ENCODE assay signal across 1 cellular context in the genomic region with DNA sequence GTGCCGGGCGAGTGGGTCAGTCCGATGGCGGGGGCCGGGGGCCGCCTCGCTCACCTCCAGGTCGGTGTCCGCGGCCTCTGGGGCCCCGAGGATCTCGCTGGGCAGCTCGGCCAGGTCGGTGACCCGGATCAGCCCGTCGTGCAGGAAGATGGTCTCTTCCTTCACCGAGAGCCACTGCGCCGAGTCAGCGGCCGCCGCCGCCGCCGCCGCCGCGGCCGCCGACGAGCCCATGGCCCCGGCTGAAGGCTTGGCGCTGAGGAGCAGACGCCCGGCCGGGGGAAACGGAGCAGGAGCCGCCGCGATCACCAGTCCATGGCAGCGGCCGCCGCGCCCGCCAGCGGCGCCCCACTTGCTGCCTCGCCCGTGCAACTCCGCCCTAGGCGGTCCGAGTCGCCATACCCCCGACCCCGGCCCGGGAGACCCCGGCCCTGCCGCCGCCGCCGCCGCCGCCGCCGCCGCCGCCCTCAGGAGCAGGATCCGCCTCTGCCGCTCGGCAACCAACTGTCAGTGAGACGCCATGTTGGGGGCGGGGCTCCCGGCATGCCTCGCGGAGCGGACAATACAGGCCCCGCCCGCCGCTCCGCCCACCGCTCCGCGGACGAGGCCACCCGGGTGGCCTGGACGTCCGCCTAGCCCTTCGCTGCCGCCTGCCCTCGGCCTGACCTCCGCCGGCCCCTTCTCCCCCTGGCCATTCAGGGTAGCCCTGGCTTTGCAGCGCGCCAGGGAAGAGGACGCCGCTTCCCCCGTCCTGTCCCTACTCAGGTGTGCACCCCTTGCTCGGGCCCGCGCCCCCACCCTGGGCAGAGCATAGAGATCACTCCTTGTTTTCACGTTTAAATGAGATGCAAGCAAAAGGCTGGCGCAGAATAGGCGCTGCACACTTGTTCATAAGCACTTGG.
TF ChIP-seq lines count a peak whose summit lies in the region.

A gene with protein sequence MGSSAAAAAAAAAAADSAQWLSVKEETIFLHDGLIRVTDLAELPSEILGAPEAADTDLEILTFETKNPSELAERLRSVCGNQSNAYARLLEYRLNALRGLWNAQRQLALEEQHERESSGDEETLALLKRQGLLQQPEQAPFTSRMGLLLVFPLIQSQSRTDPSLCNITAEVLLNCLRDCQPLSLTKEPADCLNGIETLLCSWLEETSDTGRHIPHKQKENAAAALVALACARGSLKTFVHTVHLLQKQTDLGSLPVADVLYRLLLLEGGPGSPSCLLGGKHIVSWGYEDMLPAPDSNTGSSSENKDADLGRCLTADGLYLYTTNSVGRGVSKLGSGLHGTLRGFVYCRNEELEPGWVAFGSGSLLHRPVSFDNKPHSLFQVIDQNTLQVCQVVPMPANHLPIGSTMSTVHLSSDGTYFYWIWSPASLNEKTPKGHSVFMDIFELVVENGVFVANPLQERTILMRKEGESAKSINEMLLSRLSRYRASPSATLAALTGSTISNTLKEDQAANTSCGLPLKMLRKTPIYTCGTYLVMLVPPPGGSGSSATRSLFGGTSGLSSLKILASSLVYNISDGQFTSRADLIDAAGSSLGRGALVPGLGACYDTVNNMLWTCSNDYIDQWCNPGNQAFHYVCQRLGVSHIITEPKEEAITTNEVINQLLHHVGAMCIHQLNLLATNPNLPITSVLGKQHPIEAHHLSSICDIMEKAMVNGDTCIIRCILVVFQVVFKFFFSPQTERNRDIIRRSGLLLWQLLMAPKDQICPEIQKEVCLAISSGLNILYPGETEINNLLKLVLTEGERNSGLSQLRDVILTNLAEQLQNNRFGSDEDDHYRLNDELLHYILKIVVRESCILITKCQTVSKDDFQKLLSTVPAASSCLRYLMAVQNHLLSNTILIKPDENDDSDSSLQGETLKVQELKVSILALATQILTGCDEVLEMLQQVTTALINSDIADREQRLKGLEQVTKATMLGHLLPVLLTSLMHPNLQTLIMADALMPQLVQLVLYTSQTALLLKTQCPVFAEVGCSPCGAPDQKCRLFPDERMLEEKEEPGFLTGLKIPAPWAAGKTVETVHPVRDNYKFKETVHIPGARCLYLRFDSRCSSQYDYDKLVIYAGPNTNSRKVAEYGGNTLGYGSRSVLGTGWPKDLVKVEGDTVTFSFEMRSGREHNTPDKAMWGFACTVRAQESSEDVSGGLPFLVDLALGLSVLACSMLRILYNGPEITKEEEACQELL (N-terminal part only) (minus strand): TSS at position 534 of the 899 bp plus-strand sequence. CDS start 303 bp downstream, at position 231.

TF ChIP-seq in K562, 482 proteins besides CTCF, POLR2A, EP300 and RAD21 (continued from another document and continues in another):
- TF ChIP-seq, protein P1, sequence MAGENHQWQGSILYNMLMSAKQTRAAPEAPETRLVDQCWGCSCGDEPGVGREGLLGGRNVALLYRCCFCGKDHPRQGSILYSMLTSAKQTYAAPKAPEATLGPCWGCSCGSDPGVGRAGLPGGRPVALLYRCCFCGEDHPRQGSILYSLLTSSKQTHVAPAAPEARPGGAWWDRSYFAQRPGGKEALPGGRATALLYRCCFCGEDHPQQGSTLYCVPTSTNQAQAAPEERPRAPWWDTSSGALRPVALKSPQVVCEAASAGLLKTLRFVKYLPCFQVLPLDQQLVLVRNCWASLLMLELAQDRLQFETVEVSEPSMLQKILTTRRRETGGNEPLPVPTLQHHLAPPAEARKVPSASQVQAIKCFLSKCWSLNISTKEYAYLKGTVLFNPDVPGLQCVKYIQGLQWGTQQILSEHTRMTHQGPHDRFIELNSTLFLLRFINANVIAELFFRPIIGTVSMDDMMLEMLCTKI (IDR thresholded peaks at IDR 0.05; ENCODE audit: partially characterized antibody): no peak
- TF ChIP-seq SMAD1 (IDR thresholded peaks at IDR 0.05; ENCODE audit: low read depth, low read length, partially characterized antibody): no peak
- no peak for TF ChIP-seq NCOA2 (IDR thresholded peaks at IDR 0.05; ENCODE audit: partially characterized antibody in 2 of 2)
- TF ChIP-seq ASH1L (IDR thresholded peaks at IDR 0.05; ENCODE audit: borderline replicate concordance, low read depth, partially characterized antibody): no peak
- TF ChIP-seq CBFB (CRISPR knock-in tag; IDR thresholded peaks at IDR 0.05): 0 out of 2 replicates have a peak, but pooled peaks have one; percentile 55
- no peak for TF ChIP-seq ZFP36 (IDR thresholded peaks at IDR 0.05; ENCODE audit: low read depth, low read length, partially characterized antibody)
- TF ChIP-seq, protein P2, sequence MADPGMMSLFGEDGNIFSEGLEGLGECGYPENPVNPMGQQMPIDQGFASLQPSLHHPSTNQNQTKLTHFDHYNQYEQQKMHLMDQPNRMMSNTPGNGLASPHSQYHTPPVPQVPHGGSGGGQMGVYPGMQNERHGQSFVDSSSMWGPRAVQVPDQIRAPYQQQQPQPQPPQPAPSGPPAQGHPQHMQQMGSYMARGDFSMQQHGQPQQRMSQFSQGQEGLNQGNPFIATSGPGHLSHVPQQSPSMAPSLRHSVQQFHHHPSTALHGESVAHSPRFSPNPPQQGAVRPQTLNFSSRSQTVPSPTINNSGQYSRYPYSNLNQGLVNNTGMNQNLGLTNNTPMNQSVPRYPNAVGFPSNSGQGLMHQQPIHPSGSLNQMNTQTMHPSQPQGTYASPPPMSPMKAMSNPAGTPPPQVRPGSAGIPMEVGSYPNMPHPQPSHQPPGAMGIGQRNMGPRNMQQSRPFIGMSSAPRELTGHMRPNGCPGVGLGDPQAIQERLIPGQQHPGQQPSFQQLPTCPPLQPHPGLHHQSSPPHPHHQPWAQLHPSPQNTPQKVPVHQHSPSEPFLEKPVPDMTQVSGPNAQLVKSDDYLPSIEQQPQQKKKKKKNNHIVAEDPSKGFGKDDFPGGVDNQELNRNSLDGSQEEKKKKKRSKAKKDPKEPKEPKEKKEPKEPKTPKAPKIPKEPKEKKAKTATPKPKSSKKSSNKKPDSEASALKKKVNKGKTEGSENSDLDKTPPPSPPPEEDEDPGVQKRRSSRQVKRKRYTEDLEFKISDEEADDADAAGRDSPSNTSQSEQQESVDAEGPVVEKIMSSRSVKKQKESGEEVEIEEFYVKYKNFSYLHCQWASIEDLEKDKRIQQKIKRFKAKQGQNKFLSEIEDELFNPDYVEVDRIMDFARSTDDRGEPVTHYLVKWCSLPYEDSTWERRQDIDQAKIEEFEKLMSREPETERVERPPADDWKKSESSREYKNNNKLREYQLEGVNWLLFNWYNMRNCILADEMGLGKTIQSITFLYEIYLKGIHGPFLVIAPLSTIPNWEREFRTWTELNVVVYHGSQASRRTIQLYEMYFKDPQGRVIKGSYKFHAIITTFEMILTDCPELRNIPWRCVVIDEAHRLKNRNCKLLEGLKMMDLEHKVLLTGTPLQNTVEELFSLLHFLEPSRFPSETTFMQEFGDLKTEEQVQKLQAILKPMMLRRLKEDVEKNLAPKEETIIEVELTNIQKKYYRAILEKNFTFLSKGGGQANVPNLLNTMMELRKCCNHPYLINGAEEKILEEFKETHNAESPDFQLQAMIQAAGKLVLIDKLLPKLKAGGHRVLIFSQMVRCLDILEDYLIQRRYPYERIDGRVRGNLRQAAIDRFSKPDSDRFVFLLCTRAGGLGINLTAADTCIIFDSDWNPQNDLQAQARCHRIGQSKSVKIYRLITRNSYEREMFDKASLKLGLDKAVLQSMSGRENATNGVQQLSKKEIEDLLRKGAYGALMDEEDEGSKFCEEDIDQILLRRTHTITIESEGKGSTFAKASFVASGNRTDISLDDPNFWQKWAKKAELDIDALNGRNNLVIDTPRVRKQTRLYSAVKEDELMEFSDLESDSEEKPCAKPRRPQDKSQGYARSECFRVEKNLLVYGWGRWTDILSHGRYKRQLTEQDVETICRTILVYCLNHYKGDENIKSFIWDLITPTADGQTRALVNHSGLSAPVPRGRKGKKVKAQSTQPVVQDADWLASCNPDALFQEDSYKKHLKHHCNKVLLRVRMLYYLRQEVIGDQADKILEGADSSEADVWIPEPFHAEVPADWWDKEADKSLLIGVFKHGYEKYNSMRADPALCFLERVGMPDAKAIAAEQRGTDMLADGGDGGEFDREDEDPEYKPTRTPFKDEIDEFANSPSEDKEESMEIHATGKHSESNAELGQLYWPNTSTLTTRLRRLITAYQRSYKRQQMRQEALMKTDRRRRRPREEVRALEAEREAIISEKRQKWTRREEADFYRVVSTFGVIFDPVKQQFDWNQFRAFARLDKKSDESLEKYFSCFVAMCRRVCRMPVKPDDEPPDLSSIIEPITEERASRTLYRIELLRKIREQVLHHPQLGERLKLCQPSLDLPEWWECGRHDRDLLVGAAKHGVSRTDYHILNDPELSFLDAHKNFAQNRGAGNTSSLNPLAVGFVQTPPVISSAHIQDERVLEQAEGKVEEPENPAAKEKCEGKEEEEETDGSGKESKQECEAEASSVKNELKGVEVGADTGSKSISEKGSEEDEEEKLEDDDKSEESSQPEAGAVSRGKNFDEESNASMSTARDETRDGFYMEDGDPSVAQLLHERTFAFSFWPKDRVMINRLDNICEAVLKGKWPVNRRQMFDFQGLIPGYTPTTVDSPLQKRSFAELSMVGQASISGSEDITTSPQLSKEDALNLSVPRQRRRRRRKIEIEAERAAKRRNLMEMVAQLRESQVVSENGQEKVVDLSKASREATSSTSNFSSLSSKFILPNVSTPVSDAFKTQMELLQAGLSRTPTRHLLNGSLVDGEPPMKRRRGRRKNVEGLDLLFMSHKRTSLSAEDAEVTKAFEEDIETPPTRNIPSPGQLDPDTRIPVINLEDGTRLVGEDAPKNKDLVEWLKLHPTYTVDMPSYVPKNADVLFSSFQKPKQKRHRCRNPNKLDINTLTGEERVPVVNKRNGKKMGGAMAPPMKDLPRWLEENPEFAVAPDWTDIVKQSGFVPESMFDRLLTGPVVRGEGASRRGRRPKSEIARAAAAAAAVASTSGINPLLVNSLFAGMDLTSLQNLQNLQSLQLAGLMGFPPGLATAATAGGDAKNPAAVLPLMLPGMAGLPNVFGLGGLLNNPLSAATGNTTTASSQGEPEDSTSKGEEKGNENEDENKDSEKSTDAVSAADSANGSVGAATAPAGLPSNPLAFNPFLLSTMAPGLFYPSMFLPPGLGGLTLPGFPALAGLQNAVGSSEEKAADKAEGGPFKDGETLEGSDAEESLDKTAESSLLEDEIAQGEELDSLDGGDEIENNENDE (IDR thresholded peaks at IDR 0.05; ENCODE audit: low read depth, low read length): no peak
- TF ChIP-seq ZNF431 (CRISPR knock-in tag; IDR thresholded peaks at IDR 0.05): no peak
- no peak for TF ChIP-seq ZNF408 (CRISPR knock-in tag; IDR thresholded peaks at IDR 0.05; ENCODE audit: low read depth)
- TF ChIP-seq GATAD2B (IDR thresholded peaks at IDR 0.05; ENCODE audit: borderline replicate concordance): no peak
- no peak for TF ChIP-seq MEIS2 (IDR thresholded peaks at IDR 0.05; ENCODE audit: partially characterized antibody)
- TF ChIP-seq KHSRP (IDR thresholded peaks at IDR 0.05): no peak
- TF ChIP-seq MYC (IDR thresholded peaks at IDR 0.05; ENCODE audit: low read depth, low read length): peak; percentile 74
- no peak for TF ChIP-seq MYC (CRISPR knock-in tag; IDR thresholded peaks at IDR 0.05; ENCODE audit: borderline replicate concordance, low read depth)
- TF ChIP-seq, protein P3, sequence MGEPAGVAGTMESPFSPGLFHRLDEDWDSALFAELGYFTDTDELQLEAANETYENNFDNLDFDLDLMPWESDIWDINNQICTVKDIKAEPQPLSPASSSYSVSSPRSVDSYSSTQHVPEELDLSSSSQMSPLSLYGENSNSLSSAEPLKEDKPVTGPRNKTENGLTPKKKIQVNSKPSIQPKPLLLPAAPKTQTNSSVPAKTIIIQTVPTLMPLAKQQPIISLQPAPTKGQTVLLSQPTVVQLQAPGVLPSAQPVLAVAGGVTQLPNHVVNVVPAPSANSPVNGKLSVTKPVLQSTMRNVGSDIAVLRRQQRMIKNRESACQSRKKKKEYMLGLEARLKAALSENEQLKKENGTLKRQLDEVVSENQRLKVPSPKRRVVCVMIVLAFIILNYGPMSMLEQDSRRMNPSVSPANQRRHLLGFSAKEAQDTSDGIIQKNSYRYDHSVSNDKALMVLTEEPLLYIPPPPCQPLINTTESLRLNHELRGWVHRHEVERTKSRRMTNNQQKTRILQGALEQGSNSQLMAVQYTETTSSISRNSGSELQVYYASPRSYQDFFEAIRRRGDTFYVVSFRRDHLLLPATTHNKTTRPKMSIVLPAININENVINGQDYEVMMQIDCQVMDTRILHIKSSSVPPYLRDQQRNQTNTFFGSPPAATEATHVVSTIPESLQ (CRISPR knock-in tag; IDR thresholded peaks at IDR 0.05): peak; percentile 74; the same call in 1 of the 2 replicates
- no peak for TF ChIP-seq ZNF436 (CRISPR knock-in tag; IDR thresholded peaks at IDR 0.05)
- TF ChIP-seq BCOR (IDR thresholded peaks at IDR 0.05): peak; percentile 89
- TF ChIP-seq KDM1A (IDR thresholded peaks at IDR 0.05): no peak
- TF ChIP-seq POU5F1 (IDR thresholded peaks at IDR 0.05; ENCODE audit: borderline replicate concordance, low read depth, low read length, partially characterized antibody): no peak
- TF ChIP-seq ZNF324 (CRISPR knock-in tag; IDR thresholded peaks at IDR 0.05): no peak
- TF ChIP-seq RBM15 (IDR thresholded peaks at IDR 0.05; ENCODE audit: insufficient read depth, low read length): no peak
- peak; percentile 94 for TF ChIP-seq PHF8 (IDR thresholded peaks at IDR 0.05; ENCODE audit: borderline replicate concordance, low read length)
- TF ChIP-seq NR1H2 (CRISPR knock-in tag; IDR thresholded peaks at IDR 0.05): no peak
- TF ChIP-seq CBX5 (IDR thresholded peaks at IDR 0.05; ENCODE audit: borderline replicate concordance, low read depth): no peak
- TF ChIP-seq ZNF12 (CRISPR knock-in tag; IDR thresholded peaks at IDR 0.05): peak; percentile 37; the same call in 1 of the 2 replicates
- no peak for TF ChIP-seq KLF6 (CRISPR knock-in tag; IDR thresholded peaks at IDR 0.05; ENCODE audit: borderline replicate concordance)
- TF ChIP-seq FOXA3 (CRISPR knock-in tag; conservative IDR thresholded peaks at IDR 0.05 in 1 of 2, IDR thresholded peaks at IDR 0.05 in 1 of 2): peak in 1 of 2 experiments; percentile 52; a peak in 1 of 4 replicates
- TF ChIP-seq RBM22 (IDR thresholded peaks at IDR 0.05; ENCODE audit: low read depth, low read length, poor library complexity, severe bottlenecking): no peak
- no peak for TF ChIP-seq HOXB6 (CRISPR knock-in tag; IDR thresholded peaks at IDR 0.05; ENCODE audit: borderline replicate concordance)
